In the genomic region with DNA sequence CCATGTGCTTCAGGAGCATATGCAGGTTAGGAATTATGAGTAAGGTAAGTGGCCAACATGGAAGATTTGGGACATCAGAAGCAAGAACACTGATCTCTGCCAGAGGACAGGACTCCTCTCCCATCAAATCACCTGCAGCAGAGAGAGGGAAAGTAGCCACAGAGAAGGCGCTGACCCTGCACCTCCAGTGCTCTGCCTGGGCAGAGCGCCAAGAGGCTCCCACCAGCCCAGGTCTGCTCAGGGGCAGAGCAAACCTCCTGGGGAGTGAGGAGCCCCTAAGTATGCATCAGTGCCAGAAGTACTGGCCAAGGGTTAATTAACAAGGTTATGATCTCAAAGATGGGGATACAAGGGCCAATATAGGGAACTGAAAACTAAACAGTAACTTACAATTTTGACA, we compare ENCODE assay signal across 1 cellular context.
TF ChIP-seq lines count a peak whose summit lies in the region.

No MANE protein-coding gene starts in this region.

TF ChIP-seq in H1, 55 proteins besides CTCF, POLR2A, EP300 and RAD21:
- TF ChIP-seq HDAC2 (IDR thresholded peaks at IDR 0.05; ENCODE audit: borderline replicate concordance in 1 of 2, low read depth in 2 of 2, low read length in 2 of 2) (no peak), MAFK (IDR thresholded peaks at IDR 0.05; ENCODE audit: low read depth, low read length) (no peak), SRF (IDR thresholded peaks at IDR 0.05; ENCODE audit: low read depth, low read length) (no peak), YY1 (IDR thresholded peaks at IDR 0.05; ENCODE audit: low read depth, low read length) (no peak), KDM1A (IDR thresholded peaks at IDR 0.05; ENCODE audit: borderline replicate concordance, low read length) (no peak), HDAC6 (IDR thresholded peaks at IDR 0.05; ENCODE audit: low read depth, low read length) (no peak), RBBP5 (IDR thresholded peaks at IDR 0.05; ENCODE audit: borderline replicate concordance, low read depth, low read length) (no peak), CHD1 (IDR thresholded peaks at IDR 0.05; ENCODE audit: low read depth, low read length) (no peak), PHF8 (conservative IDR thresholded peaks at IDR 0.05; ENCODE audit: low read depth, low read length) (no peak)
TF ChIP-seq in H1: peak in this region for 0.
